In genomic region chr16:69964960-69965660, GRCh38 we compare ENCODE assay signal across 8 cellular contexts. TPM values are rescaled to one million over a fixed set of nuclear protein-coding genes. Genes with fewer than 3 reads are reported as not detected.
A peak's percentile ranks its signal among the peaks of the same experiment; 100 is the strongest.
DNase-seq lines count a peak whose midpoint lies in the region; ATAC-seq and TF ChIP-seq lines count a peak whose summit lies in the region.
"Not testable (repeated sequence)": the region's sequence is repeated elsewhere in the genome, so short reads cannot be mapped to it uniquely, and the experiment has no call there.

No MANE protein-coding gene starts in this region.

- not testable (repeated sequence) for H3K36me3 ChIP-seq in breast epithelium; subcutaneous abdominal adipose tissue (ENCODE audit: control insufficient read depth in 5 of 5, insufficient read depth in 5 of 5, low read length in 5 of 5)

- H3K27me3 Mint-ChIP-seq in CD14-positive monocyte (ENCODE audit: low read depth in 3 of 3), result not testable (repeated sequence)

- intact Hi-C loops in CD14-positive monocyte (cut with micrococcal nuclease); breast epithelium (cut with DNase I; ENCODE audit: low total_unique reads): not testable (repeated sequence)

- not testable (repeated sequence) for H3K36me3 Mint-ChIP-seq in CD14-positive monocyte

- H3K4me3 Mint-ChIP-seq in CD14-positive monocyte, result peak overlapping the region; percentile 66 to 75

- not testable (repeated sequence) for H3K27me3 ChIP-seq in breast epithelium; foreskin keratinocyte; subcutaneous abdominal adipose tissue (ENCODE audit: control insufficient read depth in 5 of 5, insufficient read depth in 4 of 5, low read length in 5 of 5)

- H3K9ac ChIP-seq in subcutaneous abdominal adipose tissue (ENCODE audit: low read length in 5 of 5), result peak overlapping the region in 1 of 5 donors; percentile 55

- TF ChIP-seq CTCF in CD14-positive monocyte (IDR thresholded peaks at IDR 0.05); HFF-Myc (IDR thresholded peaks at IDR 0.05; ENCODE audit: low read depth, low read length, missing control alignments); breast epithelium (IDR thresholded peaks at IDR 0.05); foreskin keratinocyte (conservative IDR thresholded peaks at IDR 0.05); omental fat pad (IDR thresholded peaks at IDR 0.05): not testable (repeated sequence)

- peak; percentile 26 for ATAC-seq in foreskin keratinocyte
- ATAC-seq in omental fat pad (ENCODE audit: low FRiP score), result peak; percentile 75

- DNase-seq in CD14-positive monocyte (ENCODE audit: low spot score); HFF-Myc (ENCODE audit: extremely low read depth, low read depth); breast epithelium (ENCODE audit: low spot score in 2 of 2); foreskin keratinocyte; omental fat pad (ENCODE audit: low spot score): not testable (repeated sequence)
- DNase-seq in SW480 (ENCODE audit: low spot score) (peak; percentile 8), kidney tubule cell (ENCODE audit: low spot score) (peak; percentile 44)

- not testable (repeated sequence) for H3K4me1 Mint-ChIP-seq in CD14-positive monocyte

- H3K4me1 ChIP-seq in breast epithelium; foreskin keratinocyte; subcutaneous abdominal adipose tissue (ENCODE audit: control insufficient read depth in 5 of 5, insufficient read depth in 5 of 5, low read length in 5 of 5): not testable (repeated sequence)

- not testable (repeated sequence) for H3K9me3 Mint-ChIP-seq in CD14-positive monocyte

- H3K27ac Mint-ChIP-seq in CD14-positive monocyte, result not testable (repeated sequence)

- TF ChIP-seq POLR2A in breast epithelium (IDR thresholded peaks at IDR 0.05), result not testable (repeated sequence)

- H3K4me3 ChIP-seq in HFF-Myc (replicated peaks; ENCODE audit: low read depth, low read length) (0 out of 2 replicates have a peak overlapping the region, but pooled peaks have one; percentile 11), breast epithelium (peak overlapping the region; percentile 28 to 81 (median 56)), subcutaneous abdominal adipose tissue (ENCODE audit: low read depth in 1 of 5, low read length in 5 of 5) (peak overlapping the region in 4 of 5 donors; percentile 33 to 66 (median 50))

- H3K27ac ChIP-seq in breast epithelium, result peak overlapping the region in 1 of 2 donors; percentile 91
- H3K27ac ChIP-seq in foreskin keratinocyte; subcutaneous abdominal adipose tissue (ENCODE audit: low read depth, low read length): not testable (repeated sequence)

- H3K9me3 ChIP-seq in breast epithelium; subcutaneous abdominal adipose tissue (ENCODE audit: control insufficient read depth in 5 of 5, low read length in 5 of 5): not testable (repeated sequence)

RNA-seq across cellular contexts. Expression of gene CLEC18A, which starts 14.0 kb away (rescaled TPM):
- polyA plus RNA-seq in CD14-positive monocyte (not detected), foreskin keratinocyte (0.04 and 0.06 TPM in 2 replicates)
- total RNA-seq in breast epithelium (1 to 10 TPM in 2 of 3 donors, under 1 TPM in 1; 0.80 to 1.3 (median 1.0) TPM), foreskin keratinocyte (0.10 and 0.11 TPM in 2 replicates), omental fat pad (1 to 10 TPM in 2 of 4 donors, under 1 TPM in 2; 0.48 to 2.7 (median 1.4) TPM)
